ENCODE assay signal across 25 cellular contexts in genomic region chr17:71699907-71700306, GRCh38.
"Had no signal": no experiment of that assay in that cellular context is flagged by ENCODE, and none has a peak within 500 bp of the region (broad histone marks: within the 10 kb centered on the region; RNA-seq: fewer than 3 reads in every experiment).

No MANE protein-coding gene starts in this region.

- H3K9me3 ChIP-seq: gastroesophageal sphincter, left ventricle myocardium inferior, lower lobe of right lung, psoas muscle, tibial artery, upper lobe of left lung, uterus had no signal

- H3K4me3 ChIP-seq: esophagus muscularis mucosa, gastroesophageal sphincter, left ventricle myocardium inferior, lower lobe of right lung, psoas muscle, spleen, tibial artery, upper lobe of left lung, uterus had no signal

- H3K4me1 Mint-ChIP-seq: immature natural killer cell; naive B cell; nephron; stimulated activated memory B cell treated with anti-CD40 and anti-IgM and Interleukin-4, amounts not matched to agents 10 μg/mL and 1 μg/mL and 100 μg/mL, for 72 hours had no signal

- H3K4me1 ChIP-seq: esophagus muscularis mucosa, gastroesophageal sphincter, left ventricle myocardium inferior, lower lobe of right lung, parathyroid adenoma, psoas muscle, spleen, tibial artery, upper lobe of left lung, uterus had no signal

- H3K36me3 ChIP-seq: esophagus muscularis mucosa, gastroesophageal sphincter, left ventricle myocardium inferior, lower lobe of right lung, spleen, tibial artery, upper lobe of left lung, uterus had no signal

- ATAC-seq: gastroesophageal sphincter; lower lobe of right lung; psoas muscle; sciatic nerve; stimulated activated memory B cell treated with anti-CD40 and anti-IgM and Interleukin-4, amounts not matched to agents 10 μg/mL and 1 μg/mL and 100 μg/mL, for 72 hours had no signal

- FAIRE-seq: endometrium had no signal

- H3K4me3 Mint-ChIP-seq: immature natural killer cell; naive B cell; nephron; stimulated activated memory B cell treated with anti-CD40 and anti-IgM and Interleukin-4, amounts not matched to agents 10 μg/mL and 1 μg/mL and 100 μg/mL, for 72 hours; stimulated activated naive CD8-positive, alpha-beta T cell treated with anti-CD3 and anti-CD28 coated beads, Interleukin-15, Interleukin-2, amounts not matched to agents 100 ng/mL and 50 ng/mL, for 24 hours had no signal

- H3K27ac Mint-ChIP-seq: immature natural killer cell; naive B cell; nephron; stimulated activated memory B cell treated with anti-CD40 and anti-IgM and Interleukin-4, amounts not matched to agents 10 μg/mL and 1 μg/mL and 100 μg/mL, for 72 hours; stimulated activated naive CD8-positive, alpha-beta T cell treated with anti-CD3 and anti-CD28 coated beads, Interleukin-15, Interleukin-2, amounts not matched to agents 100 ng/mL and 50 ng/mL, for 24 hours had no signal

- H3K36me3 Mint-ChIP-seq: immature natural killer cell; naive B cell; stimulated activated memory B cell treated with anti-CD40 and anti-IgM and Interleukin-4, amounts not matched to agents 10 μg/mL and 1 μg/mL and 100 μg/mL, for 72 hours had no signal

- DNase-seq: effector memory CD4-positive, alpha-beta T cell; glutamatergic neuron; immature natural killer cell; left ventricle myocardium inferior; lower lobe of right lung; mesenchymal stem cell; midbrain; naive B cell; psoas muscle; retina; spleen; stimulated activated CD4-positive, alpha-beta T cell treated with anti-CD3 and anti-CD28 coated beads, Interleukin-15, amount 100 ng/mL, for 24 hours; stimulated activated CD4-positive, alpha-beta T cell treated with anti-CD3 and anti-CD28 coated beads, Interleukin-1b, Interleukin-23, amount 100 ng/mL, for 48 hours; stimulated activated CD4-positive, alpha-beta T cell treated with anti-CD3 and anti-CD28 coated beads, Interleukin-4, amount 100 ng/mL, for 24 hours; tibial artery; upper lobe of left lung; uterus had no signal

- H3K27me3 Mint-ChIP-seq: naive B cell; stimulated activated memory B cell treated with anti-CD40 and anti-IgM and Interleukin-4, amounts not matched to agents 10 μg/mL and 1 μg/mL and 100 μg/mL, for 72 hours; stimulated activated naive CD8-positive, alpha-beta T cell treated with anti-CD3 and anti-CD28 coated beads, Interleukin-15, Interleukin-2, amounts not matched to agents 100 ng/mL and 50 ng/mL, for 24 hours had no signal
